ENCODE assay signal across 1 cellular context in genomic region chr1:229557913-229558414, GRCh38.
TF ChIP-seq lines count a peak whose summit lies in the region.

No MANE protein-coding gene starts in this region.

TF ChIP-seq in GM23338, 12 proteins besides CTCF, POLR2A, EP300 and RAD21 (continued from another document):
- TF ChIP-seq ZNF114 (CRISPR knock-in tag; IDR thresholded peaks at IDR 0.05) (no peak), NANOG (IDR thresholded peaks at IDR 0.05; ENCODE audit: borderline replicate concordance) (no peak), EZH2 (IDR thresholded peaks at IDR 0.05; ENCODE audit: low read depth, unreplicated experiment) (no peak), EZH2phosphoT487 (IDR thresholded peaks at IDR 0.05; ENCODE audit: unreplicated experiment) (no peak), POLR2AphosphoS5 (IDR thresholded peaks at IDR 0.05; ENCODE audit: low read depth) (no peak), ZNF331 (CRISPR knock-in tag; IDR thresholded peaks at IDR 0.05; ENCODE audit: low read depth) (no peak), ZNF462 (CRISPR knock-in tag; IDR thresholded peaks at IDR 0.05) (no peak), STAT1 (IDR thresholded peaks at IDR 0.05; ENCODE audit: unreplicated experiment) (no peak)
TF ChIP-seq in GM23338: peak in this region for 0.
